ENCODE assay signal across 21 cellular contexts in the genomic region with DNA sequence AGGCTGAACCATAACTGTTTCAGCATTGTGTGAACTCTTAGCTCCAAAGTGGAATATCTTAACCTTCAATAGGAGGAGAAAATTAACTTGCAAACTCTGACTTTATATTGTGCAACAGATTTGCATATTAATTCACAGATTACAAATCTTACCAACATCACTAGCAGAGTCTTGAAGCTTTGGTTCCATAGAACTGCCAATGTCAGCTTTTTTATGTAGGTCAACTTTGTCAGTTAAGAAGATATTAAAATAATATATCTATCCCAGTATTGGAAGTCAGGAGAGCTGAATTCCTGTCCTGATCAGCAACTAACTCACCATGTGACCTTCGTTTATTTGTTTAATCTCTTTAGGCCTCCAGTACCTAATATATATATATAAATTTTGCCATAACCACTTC.
A peak's percentile ranks its signal among the peaks of the same experiment; 100 is the strongest.
DNase-seq lines count a peak whose midpoint lies in the region; ATAC-seq, FAIRE-seq and TF ChIP-seq lines count a peak whose summit lies in the region.
"Had no signal": no experiment of that assay in that cellular context is flagged by ENCODE, and none has a peak within 500 bp of the region (broad histone marks: within the 10 kb centered on the region; RNA-seq: fewer than 3 reads in every experiment).

No MANE protein-coding gene starts in this region.

- POLR2A ChIA-PET in HepG2 (lab: Yijun Ruan, JAX): no interaction called here

- no peak for ATAC-seq in HepG2
- ATAC-seq in right lobe of liver: no peak
- no peak for ATAC-seq in GM21576 (IDR thresholded peaks at IDR 0.05; ENCODE audit: unreplicated experiment)
- ATAC-seq: A549; CD8-positive, alpha-beta T cell had no signal

- H4K20me1 ChIP-seq in HepG2 (ENCODE audit: insufficient read depth, low read length) (no peaks in the 10 kb centered on the region), neural progenitor cell (ENCODE audit: low read depth) (peaks cover 55% of the 10 kb centered on the region)
- H4K20me1 ChIP-seq: BLaER1 treated with 17β-estradiol and CSF1 and Interleukin-3, amounts not matched to agents 10 nM and 100 nM had no signal

- DNase-seq in HepG2 (ENCODE audit: low spot score): no peak
- no peak for DNase-seq in right lobe of liver
- no peak for DNase-seq in neural progenitor cell (ENCODE audit: low spot score)
- DNase-seq in tibial artery: no peak
- DNase-seq: AML-193; Caco-2; Calu3; CD4-positive, alpha-beta T cell; CD8-positive, alpha-beta T cell; DMS79 treated with DMSO at 0.1 percent for 48 hours; GF-D8 had no signal

- H2AFZ ChIP-seq in HepG2 (ENCODE audit: low read length) (no peak overlapping the region), neural progenitor cell (replicated peaks) (no peak overlapping the region)

- H3K4me1 ChIP-seq in HepG2 (ENCODE audit: insufficient read depth, low read length): no peaks in the 10 kb centered on the region
- no peaks in the 10 kb centered on the region for H3K4me1 ChIP-seq in right lobe of liver
- peaks cover 69% of the 10 kb centered on the region for H3K4me1 ChIP-seq in neural progenitor cell
- H3K4me1 ChIP-seq in tibial artery: no peaks in the 10 kb centered on the region
- H3K4me1 ChIP-seq: A549 had no signal

- H3K27me3 ChIP-seq in HepG2 (ENCODE audit: control insufficient read depth in 1 of 2, insufficient read depth in 2 of 2, low read length in 2 of 2): peaks cover 0 to 5% of the 10 kb centered on the region in 2 experiments; a peak in 3 of 5 replicates
- H3K27me3 ChIP-seq in right lobe of liver: no peaks in the 10 kb centered on the region
- no peaks in the 10 kb centered on the region for H3K27me3 ChIP-seq in neural progenitor cell
- no peaks in the 10 kb centered on the region for H3K27me3 ChIP-seq in tibial artery
- H3K27me3 ChIP-seq: BLaER1 treated with 17β-estradiol and CSF1 and Interleukin-3, amounts not matched to agents 10 nM and 100 nM had no signal

- no peak overlapping the region for H3K27ac Mint-ChIP-seq in neural progenitor cell
- H3K27ac Mint-ChIP-seq: B cell; CD4-positive, alpha-beta T cell; CD8-positive, alpha-beta T cell had no signal

- H3K79me2 ChIP-seq in HepG2 (ENCODE audit: insufficient read depth, low read length): no peaks in the 10 kb centered on the region
- H3K79me2 ChIP-seq in neural progenitor cell (ENCODE audit: low read depth): peaks cover 39% of the 10 kb centered on the region

- TF ChIP-seq POLR2A in HepG2 (IDR thresholded peaks at IDR 0.05; ENCODE audit: insufficient read depth in 1 of 2, low read depth in 2 of 2, low read length in 2 of 2): no peak
- TF ChIP-seq POLR2A in right lobe of liver (IDR thresholded peaks at IDR 0.05): no peak

- CTCF ChIA-PET in HepG2 (lab: Yijun Ruan, JAX; ENCODE audit: low intra/inter-chr PET ratio, low total read pairs): no interaction called here

- H3K9ac ChIP-seq in HepG2 (ENCODE audit: insufficient read depth, low read depth, low read length): no peak overlapping the region
- no peak overlapping the region for H3K9ac ChIP-seq in neural progenitor cell
- H3K9ac ChIP-seq: BLaER1 treated with 17β-estradiol and CSF1 and Interleukin-3, amounts not matched to agents 10 nM and 100 nM had no signal

- H3K4me2 ChIP-seq in HepG2 (ENCODE audit: low read depth, low read length): no peak overlapping the region
- H3K4me2 ChIP-seq in neural progenitor cell: no peak overlapping the region
- H3K4me2 ChIP-seq: A549; BLaER1 treated with 17β-estradiol and CSF1 and Interleukin-3, amounts not matched to agents 10 nM and 100 nM had no signal

- H3K9me3 Mint-ChIP-seq in neural progenitor cell: no peaks in the 10 kb centered on the region
- H3K9me3 Mint-ChIP-seq: CD4-positive, alpha-beta T cell; CD8-positive, alpha-beta T cell had no signal

- H3K4me3 Mint-ChIP-seq in neural progenitor cell: no peak overlapping the region
- H3K4me3 Mint-ChIP-seq: B cell; CD4-positive, alpha-beta T cell; CD8-positive, alpha-beta T cell had no signal

- no peak for TF ChIP-seq RAD21 in HepG2 (CRISPR knock-in tag; IDR thresholded peaks at IDR 0.05)

- H3K36me3 ChIP-seq in HepG2 (replicated peaks in 1 of 2; ENCODE audit: control insufficient read depth in 1 of 2, insufficient read depth in 2 of 2, low read length in 2 of 2) (no peaks in the 10 kb centered on the region), right lobe of liver (no peaks in the 10 kb centered on the region), neural progenitor cell (peaks cover 15% of the 10 kb centered on the region), tibial artery (peaks cover 0 to 14% (median 10%) of the 10 kb centered on the region in 3 donors)
- H3K36me3 ChIP-seq: BLaER1 treated with 17β-estradiol and CSF1 and Interleukin-3, amounts not matched to agents 10 nM and 100 nM had no signal

- peaks cover 56% of the 10 kb centered on the region for H3K4me1 Mint-ChIP-seq in neural progenitor cell

- no peak for FAIRE-seq in HepG2 (lab: Jason Lieb, UNC)
- FAIRE-seq: A549, D721Med, G401.6, GM12891, GM19239 had no signal

- H3K27ac ChIP-seq in HepG2 (ENCODE audit: extremely low read length, insufficient read depth, low read length) (no peak overlapping the region), right lobe of liver (no peak overlapping the region), neural progenitor cell (peak overlapping the region; percentile 88), tibial artery (no peak overlapping the region)
- H3K27ac ChIP-seq: 22Rv1; A549; BLaER1 treated with 17β-estradiol and CSF1 and Interleukin-3, amounts not matched to agents 10 nM and 100 nM; C4-2B had no signal

- intact Hi-C loops in HepG2 (cut with micrococcal nuclease; ENCODE audit: unreplicated experiment) (no loop called here), right lobe of liver (cut with DNase I) (no loop called here), tibial artery (cut with DNase I; ENCODE audit: low total_unique reads) (no loop called here)

- no TSS peak for BruUV-seq in HepG2 (replicated peaks; lab: Mats Ljungman, UMichigan)

- H3K27me3 Mint-ChIP-seq in neural progenitor cell (ENCODE audit: insufficient read depth, low read depth): peaks cover 3% of the 10 kb centered on the region
- H3K27me3 Mint-ChIP-seq: B cell; CD4-positive, alpha-beta T cell had no signal

- TF ChIP-seq CTCF in HepG2 (CRISPR knock-in tag; IDR thresholded peaks at IDR 0.05): no peak
- no peak for TF ChIP-seq CTCF in right lobe of liver (IDR thresholded peaks at IDR 0.05)
- no peak for TF ChIP-seq CTCF in neural progenitor cell (IDR thresholded peaks at IDR 0.05)
- TF ChIP-seq CTCF in tibial artery (IDR thresholded peaks at IDR 0.05): no peak

- peaks cover 71% of the 10 kb centered on the region for H3F3A ChIP-seq in neural progenitor cell (ENCODE audit: low read depth)

- H3K4me3 ChIP-seq in HepG2 (replicated peaks in 1 of 3; ENCODE audit: insufficient read depth in 1 of 3, low read depth in 2 of 3, low read length in 3 of 3): no peak overlapping the region
- H3K4me3 ChIP-seq in right lobe of liver: no peak overlapping the region
- H3K4me3 ChIP-seq in neural progenitor cell: no peak overlapping the region
- H3K4me3 ChIP-seq in tibial artery: no peak overlapping the region
- H3K4me3 ChIP-seq: A549; BLaER1 treated with 17β-estradiol and CSF1 and Interleukin-3, amounts not matched to agents 10 nM and 100 nM had no signal

- H3K9me3 ChIP-seq in HepG2 (ENCODE audit: low read length): no peaks in the 10 kb centered on the region
- H3K9me3 ChIP-seq in right lobe of liver: no peaks in the 10 kb centered on the region
- no peaks in the 10 kb centered on the region for H3K9me3 ChIP-seq in neural progenitor cell (ENCODE audit: low read depth)
- no peaks in the 10 kb centered on the region for H3K9me3 ChIP-seq in tibial artery
- H3K9me3 ChIP-seq: A549; BLaER1 treated with 17β-estradiol and CSF1 and Interleukin-3, amounts not matched to agents 10 nM and 100 nM; Caco-2 had no signal

- in situ Hi-C loops in HepG2 (cut with HindIII; ENCODE audit: extremely low pct_ligation_motif_present, low pct_unique_long_range_greater_than_20kb): no loop called here

- TF ChIP-seq EP300 in HepG2 (IDR thresholded peaks at IDR 0.05; ENCODE audit: low read depth in 2 of 2, low read length in 2 of 2): no peak
- TF ChIP-seq EP300 in HepG2 (CRISPR knock-in tag; IDR thresholded peaks at IDR 0.05; ENCODE audit: borderline replicate concordance): no peak

- WGBS in HepG2 (ENCODE audit: low lambda C conversion rate): 5% methylated on average over 1 of the region's 1 CpG
- WGBS in right lobe of liver (ENCODE audit: insufficient coverage, low coverage, low lambda C conversion rate, missing lambda C conversion rate): 71% methylated on average over 1 of the region's 1 CpG

- H3K36me3 Mint-ChIP-seq in neural progenitor cell: peaks cover 29% of the 10 kb centered on the region

TF ChIP-seq in HepG2, 621 proteins besides CTCF, POLR2A, EP300 and RAD21 (continues in another document):
- peak; percentile 54; the same call in 1 of the 2 replicates for TF ChIP-seq MAFF (IDR thresholded peaks at IDR 0.05; ENCODE audit: low read depth, low read length)
- peak; percentile 67 to 80 for TF ChIP-seq MAFK (conservative IDR thresholded peaks at IDR 0.05 in 1 of 2, IDR thresholded peaks at IDR 0.05 in 1 of 2; ENCODE audit: low read length in 2 of 2)
- no peak for TF ChIP-seq WIZ (CRISPR knock-in tag; IDR thresholded peaks at IDR 0.05)
- no peak for TF ChIP-seq TCF7 (IDR thresholded peaks at IDR 0.05; ENCODE audit: low read depth)
- TF ChIP-seq, protein P1, sequence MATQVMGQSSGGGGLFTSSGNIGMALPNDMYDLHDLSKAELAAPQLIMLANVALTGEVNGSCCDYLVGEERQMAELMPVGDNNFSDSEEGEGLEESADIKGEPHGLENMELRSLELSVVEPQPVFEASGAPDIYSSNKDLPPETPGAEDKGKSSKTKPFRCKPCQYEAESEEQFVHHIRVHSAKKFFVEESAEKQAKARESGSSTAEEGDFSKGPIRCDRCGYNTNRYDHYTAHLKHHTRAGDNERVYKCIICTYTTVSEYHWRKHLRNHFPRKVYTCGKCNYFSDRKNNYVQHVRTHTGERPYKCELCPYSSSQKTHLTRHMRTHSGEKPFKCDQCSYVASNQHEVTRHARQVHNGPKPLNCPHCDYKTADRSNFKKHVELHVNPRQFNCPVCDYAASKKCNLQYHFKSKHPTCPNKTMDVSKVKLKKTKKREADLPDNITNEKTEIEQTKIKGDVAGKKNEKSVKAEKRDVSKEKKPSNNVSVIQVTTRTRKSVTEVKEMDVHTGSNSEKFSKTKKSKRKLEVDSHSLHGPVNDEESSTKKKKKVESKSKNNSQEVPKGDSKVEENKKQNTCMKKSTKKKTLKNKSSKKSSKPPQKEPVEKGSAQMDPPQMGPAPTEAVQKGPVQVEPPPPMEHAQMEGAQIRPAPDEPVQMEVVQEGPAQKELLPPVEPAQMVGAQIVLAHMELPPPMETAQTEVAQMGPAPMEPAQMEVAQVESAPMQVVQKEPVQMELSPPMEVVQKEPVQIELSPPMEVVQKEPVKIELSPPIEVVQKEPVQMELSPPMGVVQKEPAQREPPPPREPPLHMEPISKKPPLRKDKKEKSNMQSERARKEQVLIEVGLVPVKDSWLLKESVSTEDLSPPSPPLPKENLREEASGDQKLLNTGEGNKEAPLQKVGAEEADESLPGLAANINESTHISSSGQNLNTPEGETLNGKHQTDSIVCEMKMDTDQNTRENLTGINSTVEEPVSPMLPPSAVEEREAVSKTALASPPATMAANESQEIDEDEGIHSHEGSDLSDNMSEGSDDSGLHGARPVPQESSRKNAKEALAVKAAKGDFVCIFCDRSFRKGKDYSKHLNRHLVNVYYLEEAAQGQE (IDR thresholded peaks at IDR 0.05; ENCODE audit: borderline replicate concordance in 1 of 2, low read depth in 1 of 2, low read length in 2 of 2): no peak
- TF ChIP-seq KMT2B (CRISPR knock-in tag; IDR thresholded peaks at IDR 0.05): no peak
